8 cellular contexts compared by ENCODE assay signal in the genomic region with DNA sequence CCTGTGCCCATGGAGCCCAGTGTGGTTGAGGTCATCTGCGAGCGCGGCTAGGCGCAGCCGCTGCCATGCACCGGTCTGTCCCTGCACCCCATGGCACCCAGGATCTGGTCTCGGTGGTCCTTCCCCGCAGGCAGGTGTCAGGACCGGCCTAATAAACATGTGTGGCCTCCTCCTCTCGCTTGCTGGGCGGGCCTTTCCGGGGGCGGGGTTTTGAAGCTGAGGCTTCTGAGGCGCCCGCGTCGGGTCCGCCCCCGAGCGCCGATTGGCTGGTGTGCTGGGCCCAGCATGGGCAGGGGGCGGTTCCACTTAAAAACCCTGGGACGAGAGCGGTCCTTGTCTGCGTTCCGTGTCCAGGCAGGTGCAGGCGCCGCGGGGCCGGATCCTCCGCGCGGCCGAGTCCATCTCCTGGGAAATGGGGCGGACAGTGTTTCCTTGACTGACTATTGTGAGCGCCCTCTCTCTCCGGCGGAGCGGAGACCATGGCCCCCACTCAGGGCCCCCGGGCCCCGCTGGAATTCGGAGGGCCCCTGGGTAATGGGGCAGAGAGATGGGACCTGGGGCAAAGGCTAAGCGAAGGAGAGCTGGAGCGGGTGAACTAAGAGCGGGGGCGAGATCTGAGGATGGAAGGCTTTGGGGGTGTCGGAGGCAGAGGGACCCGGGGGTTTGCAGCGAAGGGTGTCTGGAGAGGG. TPM values are rescaled to one million over a fixed set of nuclear protein-coding genes. Genes with fewer than 3 reads are reported as not detected.
DNase-seq lines count a peak whose midpoint lies in the region; ATAC-seq lines count a peak whose summit lies in the region.

A gene (plus strand): TSS at position 336 of the 689 bp plus-strand sequence. CDS start 144 bp downstream, at position 480.

- no peaks in the 10 kb centered on the region for H3K9me3 Mint-ChIP-seq in T-helper 2 cell treated with Interferon-gamma antibody and Interleukin-4, amounts not matched to agents 5 μg/mL and 100 μg/mL, for 36 hours

- WGBS in urinary bladder, result 9% methylated on average over 49 of the region's 49 CpGs

- H3K36me3 ChIP-seq in urinary bladder (ENCODE audit: insufficient read depth), result peaks cover 4% of the 10 kb centered on the region

- intact Hi-C loops in left ventricle myocardium superior (cut with micrococcal nuclease), result no loop called here

- H3K36me3 Mint-ChIP-seq in T-helper 2 cell treated with Interferon-gamma antibody and Interleukin-4, amounts not matched to agents 5 μg/mL and 100 μg/mL, for 36 hours (ENCODE audit: low read depth), result peaks cover 4% of the 10 kb centered on the region

- H3K4me3 Mint-ChIP-seq in T-helper 2 cell treated with Interferon-gamma antibody and Interleukin-4, amounts not matched to agents 5 μg/mL and 100 μg/mL, for 36 hours, result peak within 1 kb of the TSS; percentile 85

- peak; percentile 51 for DNase-seq in NCI-H187 treated with DMSO at 0.1 percent for 48 hours (lab: John Stamatoyannopoulos, UW)
- peak; percentile 94 for DNase-seq in T-helper 2 cell treated with Interferon-gamma antibody and Interleukin-4, amounts not matched to agents 5 μg/mL and 100 μg/mL, for 36 hours (ENCODE audit: low spot score)
- peak; percentile 54 to 99 (median 95) for DNase-seq in anterior cingulate cortex (lab: John Stamatoyannopoulos, UW)
- peak; percentile 98 for DNase-seq in left ventricle myocardium superior
- peak; percentile 66 for DNase-seq in pulmonary artery endothelial cell (ENCODE audit: low read depth, low spot score)

- no peak within 1 kb of the TSS for H3K27ac ChIP-seq in urinary bladder (ENCODE audit: low read depth)

- peak within 1 kb of the TSS; percentile 82 for H3K27ac Mint-ChIP-seq in T-helper 2 cell treated with Interferon-gamma antibody and Interleukin-4, amounts not matched to agents 5 μg/mL and 100 μg/mL, for 36 hours

- ATAC-seq in HG02763 (IDR thresholded peaks at IDR 0.05; ENCODE audit: unreplicated experiment) (peak; percentile 58), left ventricle myocardium superior (peak; percentile 89)

- no peaks in the 10 kb centered on the region for H3K27me3 Mint-ChIP-seq in T-helper 2 cell treated with Interferon-gamma antibody and Interleukin-4, amounts not matched to agents 5 μg/mL and 100 μg/mL, for 36 hours (ENCODE audit: low read depth)

- H3K4me3 ChIP-seq in GM08714 (ENCODE audit: low read length) (peak within 1 kb of the TSS; percentile 76), urinary bladder (ENCODE audit: low read depth, low read length) (peak within 1 kb of the TSS; percentile 26)

- peaks cover 28% of the 10 kb centered on the region for H3K4me1 Mint-ChIP-seq in T-helper 2 cell treated with Interferon-gamma antibody and Interleukin-4, amounts not matched to agents 5 μg/mL and 100 μg/mL, for 36 hours (ENCODE audit: low read depth)

- H3K4me1 ChIP-seq in urinary bladder (ENCODE audit: insufficient read depth), result no peaks in the 10 kb centered on the region

RNA-seq across cellular contexts. Expression of the gene that starts here (rescaled TPM):
- 112 TPM for total RNA-seq in left ventricle myocardium superior
- total RNA-seq in pulmonary artery endothelial cell, result 20.6 and 28.7 TPM in 2 replicates
- total RNA-seq in urinary bladder, result 9.6 TPM
- polyA plus RNA-seq in urinary bladder, result 12.1 TPM
